8 cellular contexts compared by ENCODE assay signal in the genomic region with DNA sequence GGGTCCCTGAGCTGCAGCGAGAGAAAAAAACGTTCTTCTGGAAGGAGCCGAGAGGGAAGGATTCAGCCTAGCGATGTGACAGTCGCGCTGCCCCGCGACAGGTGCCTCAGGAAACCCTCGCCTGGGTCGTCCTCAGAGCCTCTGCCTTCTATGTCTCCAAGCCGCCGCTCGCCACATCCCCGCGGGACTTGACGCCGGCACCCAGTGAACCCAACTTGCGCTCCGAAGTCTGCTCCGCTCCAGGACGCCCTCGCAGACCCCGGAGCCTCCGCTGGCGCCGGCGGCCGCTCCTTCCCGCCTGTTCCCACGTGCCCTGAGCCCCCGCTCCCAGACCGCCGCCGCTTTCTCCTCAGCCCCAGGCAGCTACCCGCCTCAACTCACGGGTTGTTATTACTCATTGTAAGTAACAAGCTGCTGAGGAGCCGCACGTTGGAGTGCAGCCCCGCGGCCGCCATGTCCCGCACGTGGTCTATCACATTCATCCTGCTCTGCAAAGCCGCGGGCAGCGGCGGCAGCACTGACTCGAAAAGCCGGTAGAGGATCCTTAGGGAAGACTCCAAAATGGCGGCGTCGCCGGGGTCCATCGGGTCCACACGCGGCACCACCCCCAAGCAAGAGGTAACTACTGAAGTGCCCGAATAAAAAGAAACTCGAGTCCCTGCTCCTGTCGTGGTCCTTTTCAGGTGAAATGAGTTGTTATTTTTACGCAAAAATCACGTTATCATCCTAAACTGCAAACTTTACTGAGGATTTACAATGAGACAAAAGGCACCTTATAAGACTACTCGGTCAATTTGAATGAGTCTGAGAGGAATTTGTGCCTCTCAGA. TPM values are rescaled to one million over a fixed set of nuclear protein-coding genes. Genes with fewer than 3 reads are reported as not detected.
DNase-seq lines count a peak whose midpoint lies in the region; ATAC-seq, FAIRE-seq and TF ChIP-seq lines count a peak whose summit lies in the region.

ANAPC7 (minus strand) TSS at position 563 of the 829 bp plus-strand sequence; CDS start at position 482, 81 bp downstream.

- H3K4me1 ChIP-seq in right cardiac atrium (ENCODE audit: control insufficient read depth, insufficient read depth, low read length), result no peaks in the 10 kb centered on the region

- whole genome bisulfite sequencing in right cardiac atrium, result under 1% methylated on average over 62 of the region's 62 CpGs

- H3K27me3 ChIP-seq in GM06990 (replicated peaks; ENCODE audit: control insufficient read depth, insufficient read depth, low read length) (no peaks in the 10 kb centered on the region), right cardiac atrium (ENCODE audit: control insufficient read depth, insufficient read depth) (no peaks in the 10 kb centered on the region)

- DNase-seq in GM06990 (ENCODE audit: extremely low read depth, insufficient read length) (peak; percentile 89), NCI-H1930 (lab: John Stamatoyannopoulos, UW) (peak; percentile 91 to 94), anterior cingulate cortex (lab: John Stamatoyannopoulos, UW) (peak; percentile 28 to 95 (median 82)), right cardiac atrium (peak; percentile 91 to 96 (median 96)), pulmonary artery endothelial cell (ENCODE audit: low read depth, low spot score) (peak; percentile 69), urothelium cell line (ENCODE audit: low spot score) (peak; percentile 86)

- ATAC-seq in HG02870 (IDR thresholded peaks at IDR 0.05; ENCODE audit: unreplicated experiment), result peak; percentile 61
- peak; percentile 96 to 97 for ATAC-seq in right cardiac atrium

- peak within 1 kb of the TSS; percentile 53 for H3K27ac ChIP-seq in right cardiac atrium (ENCODE audit: low read length)

- TF ChIP-seq CTCF in GM06990 (IDR thresholded peaks at IDR 0.05; ENCODE audit: insufficient read depth, low read length, poor library complexity, severe bottlenecking), result no peak

- peaks cover 4% of the 10 kb centered on the region for H3K36me3 ChIP-seq in GM06990 (ENCODE audit: control insufficient read depth, insufficient read depth, low read length)

- H3K4me3 ChIP-seq in GM06990 (replicated peaks; ENCODE audit: low read depth, low read length), result peak within 1 kb of the TSS; percentile 92
- H3K4me3 ChIP-seq in right cardiac atrium (ENCODE audit: low read length), result peak within 1 kb of the TSS; percentile 84

- no peak for FAIRE-seq in urothelium cell line (lab: Jason Lieb, UNC)

- no peaks in the 10 kb centered on the region for H3K9me3 ChIP-seq in right cardiac atrium (ENCODE audit: control insufficient read depth, low read length)

- intact Hi-C loops in T-helper 2 cell treated with Interferon-gamma antibody and Interleukin-4, amounts not matched to agents 100 ng/mL and 5 ng/mL, for 36 hours (cut with micrococcal nuclease), result loop anchor here (1.0 to 5.0 kb wide), 3 partner anchors 97 to 1439 kb away; partner anchors contain the start of genes ATP2A2 and MAPKAPK5
- intact Hi-C loops in right cardiac atrium (cut with DNase I), result loop anchor here in 1 of 4 donors (10.0 kb wide), 1 partner anchor 299 kb away; no protein-coding TSS in a partner anchor

RNA-seq across cellular contexts. Expression of gene ANAPC7, which starts in this region (rescaled TPM):
- total RNA-seq in T-helper 2 cell treated with Interferon-gamma antibody and Interleukin-4, amounts not matched to agents 100 ng/mL and 5 ng/mL, for 36 hours, result 69.7 and 70.7 TPM in 2 replicates
- 10 to 100 TPM; 30.7 to 34.5 (median 33.1) TPM for total RNA-seq in right cardiac atrium
- polyA plus RNA-seq in right cardiac atrium, result 31.3 TPM
- total RNA-seq in pulmonary artery endothelial cell, result 45.1 and 78.9 TPM in 2 replicates

Comparison
In these comparisons a context has a peak if more than half of its experiments do, and no peak if none do; other contexts are left out.
1. Peak in every context shown above with its lines: DNase-seq, ATAC-seq, H3K4me3 ChIP-seq and H3K27ac ChIP-seq.